Comparison of ENCODE assay signal across 8 cellular contexts in the genomic region with DNA sequence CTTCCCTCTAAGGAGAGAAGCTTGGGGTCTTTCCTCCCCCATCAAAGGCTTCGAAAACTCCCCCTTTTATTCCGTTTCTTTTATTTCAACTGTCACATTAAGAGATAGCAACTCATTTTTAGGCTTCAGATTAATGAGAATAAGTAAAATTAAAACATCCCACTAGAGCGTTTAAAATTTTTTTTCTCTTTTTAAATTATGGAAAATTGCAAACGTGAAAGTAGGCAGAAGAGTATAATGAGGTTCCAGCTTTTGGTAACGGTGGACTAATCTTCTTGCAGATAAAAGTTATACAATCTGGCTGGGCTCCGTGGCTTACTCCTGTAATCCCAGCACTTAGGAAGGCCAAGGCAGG.
DNase-seq lines count a peak whose midpoint lies in the region; ATAC-seq and TF ChIP-seq lines count a peak whose summit lies in the region.

No MANE protein-coding gene starts in this region.

- H3K4me3 Mint-ChIP-seq in Calu3 (ENCODE audit: low read depth, unreplicated experiment) (peak overlapping the region; percentile 80), progenitor cell of endocrine pancreas (ENCODE audit: low read depth) (peak overlapping the region; percentile 84)

- no peaks in the 10 kb centered on the region for H3F3A ChIP-seq in PC-3 (ENCODE audit: low read length, unreplicated experiment)

- no peaks in the 10 kb centered on the region; the same call in 1 of the 2 replicates for H3K36me3 ChIP-seq in PC-3 (ENCODE audit: low read depth, low read length)

- no peak overlapping the region for H3K27ac Mint-ChIP-seq in Calu3 (ENCODE audit: unreplicated experiment)
- no peak overlapping the region for H3K27ac Mint-ChIP-seq in progenitor cell of endocrine pancreas

- DNase-seq in Calu3 (no peak), PC-3 (no peak), epithelial cell of proximal tubule (ENCODE audit: low read depth) (no peak), progenitor cell of endocrine pancreas (ENCODE audit: low spot score, unreplicated experiment) (no peak), NCI-H2081 (lab: John Stamatoyannopoulos, UW) (no peak)
- no peak for DNase-seq in stimulated activated CD4-positive, alpha-beta T cell treated with anti-CD3 and anti-CD28 coated beads, Interleukin-2, amount 100 ng/mL, for 24 hours

- H3K4me1 Mint-ChIP-seq in Calu3 (ENCODE audit: low read depth, unreplicated experiment): peaks cover 16% of the 10 kb centered on the region
- no peaks in the 10 kb centered on the region for H3K4me1 Mint-ChIP-seq in progenitor cell of endocrine pancreas (ENCODE audit: low read depth)

- H3K27me3 ChIP-seq in PC-3 (ENCODE audit: low read length): no peaks in the 10 kb centered on the region

- H3K27me3 Mint-ChIP-seq in Calu3 (ENCODE audit: unreplicated experiment): no peaks in the 10 kb centered on the region
- peaks cover 17% of the 10 kb centered on the region for H3K27me3 Mint-ChIP-seq in progenitor cell of endocrine pancreas

- H3K27ac ChIP-seq in PC-3 (ENCODE audit: low read length): no peak overlapping the region

- POLR2A ChIA-PET in PC-3 (lab: Charles Lee; ENCODE audit: unreplicated experiment): no interaction called here

- H3K4me1 ChIP-seq in PC-3 (ENCODE audit: insufficient read depth, low read length): no peaks in the 10 kb centered on the region

- intact Hi-C loops in Calu3 (cut with micrococcal nuclease; ENCODE audit: unreplicated experiment) (loop anchor here (1.0 kb wide), 2 partner anchors 33 to 194 kb away; no protein-coding TSS in a partner anchor), PC-3 (cut with micrococcal nuclease) (loop anchor here (1.0 kb wide), 2 partner anchors 33 to 194 kb away; no protein-coding TSS in a partner anchor)

- H3K4me3 ChIP-seq in PC-3 (ENCODE audit: low read length) (0 out of 2 replicates have a peak overlapping the region, but pooled peaks have one; percentile 48), epithelial cell of proximal tubule (ENCODE audit: low read depth, low read length) (peak overlapping the region; percentile 66)

- TF ChIP-seq POLR2A in GM18505 (IDR thresholded peaks at IDR 0.05; ENCODE audit: borderline replicate concordance, extremely low read depth, insufficient read depth, insufficient read length): no peak

- BruUV-seq in Calu3 (replicated peaks; lab: Mats Ljungman, UMichigan) (no TSS peak), PC-3 (replicated peaks; lab: Mats Ljungman, UMichigan) (no TSS peak)

- ATAC-seq in PC-3 (no peak), GM18505 (IDR thresholded peaks at IDR 0.05; ENCODE audit: unreplicated experiment) (no peak), HG03108 (IDR thresholded peaks at IDR 0.05; ENCODE audit: unreplicated experiment) (no peak)

- no peaks in the 10 kb centered on the region for H3K9me2 ChIP-seq in PC-3 (replicated peaks; ENCODE audit: low read length)

- TF ChIP-seq CTCF in Calu3 (IDR thresholded peaks at IDR 0.05; ENCODE audit: unreplicated experiment): no peak
- no peak for TF ChIP-seq CTCF in PC-3 (conservative IDR thresholded peaks at IDR 0.05; ENCODE audit: low read depth, low read length)
- no peak for TF ChIP-seq CTCF in epithelial cell of proximal tubule (conservative IDR thresholded peaks at IDR 0.05; ENCODE audit: low read depth, low read length)
- no peak for TF ChIP-seq CTCF in progenitor cell of endocrine pancreas (IDR thresholded peaks at IDR 0.05; ENCODE audit: unreplicated experiment)

- no peaks in the 10 kb centered on the region for H4K20me1 ChIP-seq in PC-3 (ENCODE audit: low read length)

- H3K9me3 ChIP-seq in PC-3 (ENCODE audit: low read length): no peaks in the 10 kb centered on the region

- peak overlapping the region; percentile 69; the same call in 1 of the 2 replicates for H3K4me2 ChIP-seq in PC-3 (ENCODE audit: low read length)

- H3K9me3 Mint-ChIP-seq in Calu3 (ENCODE audit: low read depth, unreplicated experiment) (no peaks in the 10 kb centered on the region), progenitor cell of endocrine pancreas (ENCODE audit: low read depth) (no peaks in the 10 kb centered on the region)

- no peak overlapping the region for H2AFZ ChIP-seq in PC-3 (ENCODE audit: low read length)

- no peaks in the 10 kb centered on the region for H3K79me2 ChIP-seq in PC-3 (ENCODE audit: low read length)

- H3K9ac ChIP-seq in PC-3 (ENCODE audit: low read length): no peak overlapping the region

- CTCF ChIA-PET in Calu3 (lab: Charles Lee): interaction anchor here (1.8 to 2.3 kb wide), 2 partner anchors 13 to 194 kb away, joined by 12 to 15 read pairs; no protein-coding TSS in a partner anchor
- CTCF ChIA-PET in PC-3 (lab: Charles Lee): interaction anchor here (0.8 kb wide), 1 partner anchor 194 kb away, joined by 3 read pairs; no protein-coding TSS in a partner anchor

- H3K36me3 Mint-ChIP-seq in Calu3 (ENCODE audit: insufficient read depth, unreplicated experiment) (no peaks in the 10 kb centered on the region), progenitor cell of endocrine pancreas (ENCODE audit: insufficient read depth) (no peaks in the 10 kb centered on the region)
